In the genomic region with DNA sequence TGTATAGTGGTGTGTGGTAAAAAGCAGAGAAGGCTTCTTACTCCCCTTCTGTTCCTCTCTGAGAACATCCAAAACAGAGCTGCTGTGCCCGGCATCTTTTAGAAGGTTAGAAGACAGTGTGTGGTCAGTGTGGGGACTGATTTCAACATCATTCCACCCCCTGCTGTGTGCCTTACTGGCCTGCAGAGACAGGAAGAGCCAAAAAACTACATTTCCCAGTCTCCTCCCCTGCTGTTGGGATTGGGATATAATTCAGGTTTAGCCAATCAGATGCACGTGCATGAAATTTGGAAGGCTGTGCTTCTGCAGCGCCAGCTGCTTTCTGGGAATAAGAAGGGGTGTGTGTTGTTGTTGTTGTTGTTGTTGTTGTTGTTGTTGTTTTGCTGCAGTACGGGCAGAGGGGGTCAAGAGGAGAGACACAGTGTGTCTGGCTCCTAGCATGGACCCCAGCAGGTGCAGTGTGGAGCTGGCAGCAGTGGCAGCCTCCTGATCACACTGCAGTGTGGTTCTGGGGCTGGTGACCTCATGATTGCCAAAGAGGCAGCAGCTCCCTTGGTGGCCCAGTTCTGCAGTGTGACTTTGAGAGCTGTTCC, we compare ENCODE assay signal across 10 cellular contexts.
DNase-seq lines count a peak whose midpoint lies in the region; ATAC-seq, FAIRE-seq and TF ChIP-seq lines count a peak whose summit lies in the region.
"Had no signal": no experiment of that assay in that cellular context is flagged by ENCODE, and none has a peak within 500 bp of the region (broad histone marks: within the 10 kb centered on the region; RNA-seq: fewer than 3 reads in every experiment).

No MANE protein-coding gene starts in this region.

- H3K4me1 Mint-ChIP-seq in Calu3 (ENCODE audit: low read depth, unreplicated experiment) = peaks cover 62% of the 10 kb centered on the region

- H3K36me3 Mint-ChIP-seq in Calu3 (ENCODE audit: insufficient read depth, unreplicated experiment) = peaks cover 4% of the 10 kb centered on the region

- TF ChIP-seq CTCF in AG04450 (IDR thresholded peaks at IDR 0.05; ENCODE audit: low read depth, low read length) = no peak; the same call in 1 of the 2 replicates
- no peak for TF ChIP-seq CTCF in NB4 (IDR thresholded peaks at IDR 0.05; ENCODE audit: low read depth, low read length)
- peak in 1 of 3 experiments; percentile 15 for TF ChIP-seq CTCF in esophagus muscularis mucosa (IDR thresholded peaks at IDR 0.05)
- TF ChIP-seq CTCF in Calu3 (IDR thresholded peaks at IDR 0.05; ENCODE audit: unreplicated experiment) = no peak

- H3K9ac ChIP-seq in muscle layer of colon (ENCODE audit: low read length) = no peak overlapping the region

- intact Hi-C loops in esophagus muscularis mucosa (cut with DNase I) = no loop called here
- intact Hi-C loops in Calu3 (cut with micrococcal nuclease; ENCODE audit: unreplicated experiment) = no loop called here

- POLR2A ChIA-PET in AG04450 (lab: Yijun Ruan, JAX) = interaction anchor here (1.1 to 1.9 kb wide), 2 partner anchors 11 to 33 kb away, joined by 3 to 7 read pairs; no protein-coding TSS in a partner anchor

- H3K4me1 ChIP-seq in esophagus muscularis mucosa (peaks cover 52 to 73% (median 66%) of the 10 kb centered on the region in 4 donors), muscle layer of colon (ENCODE audit: insufficient read depth, low read length) (peaks cover 60% of the 10 kb centered on the region)

- BruUV-seq in Calu3 (replicated peaks; lab: Mats Ljungman, UMichigan) = no TSS peak

- CTCF ChIA-PET in AG04450 (lab: Charles Lee) = interaction anchor here (0.9 to 2.4 kb wide), 5 partner anchors 12 to 451 kb away, joined by 3 to 8 read pairs (median 3); no protein-coding TSS in a partner anchor
- CTCF ChIA-PET in Calu3 (lab: Charles Lee) = interaction anchor here (0.6 to 2.0 kb wide), 5 partner anchors 9 to 375 kb away, joined by 3 to 8 read pairs (median 6); no protein-coding TSS in a partner anchor

- no peaks in the 10 kb centered on the region for H3K27me3 Mint-ChIP-seq in Calu3 (ENCODE audit: unreplicated experiment)

- H3K9me3 Mint-ChIP-seq in Calu3 (ENCODE audit: low read depth, unreplicated experiment) = no peaks in the 10 kb centered on the region
- H3K9me3 Mint-ChIP-seq: CD4-positive, alpha-beta T cell had no signal

- H3K36me3 ChIP-seq in esophagus muscularis mucosa (no peaks in the 10 kb centered on the region), muscle layer of colon (ENCODE audit: insufficient read depth, low read length) (no peaks in the 10 kb centered on the region)

- ATAC-seq in HG03521 (IDR thresholded peaks at IDR 0.05; ENCODE audit: unreplicated experiment) = no peak

- no peak for TF ChIP-seq EP300 in esophagus muscularis mucosa (IDR thresholded peaks at IDR 0.05)

- DNase-seq in AG04450 (ENCODE audit: low read depth, low spot score) = no peak
- peak; percentile 96 for DNase-seq in NB4 (ENCODE audit: low read depth)
- no peak for DNase-seq in esophagus muscularis mucosa (ENCODE audit: extremely low spot score)
- no peak for DNase-seq in Calu3
- no peak for DNase-seq in DMS153 (lab: John Stamatoyannopoulos, UW)
- DNase-seq in H54 (ENCODE audit: insufficient read length, low spot score) = no peak
- DNase-seq: CD4-positive, alpha-beta T cell had no signal

- H3K27ac Mint-ChIP-seq in Calu3 (ENCODE audit: unreplicated experiment) = no peak overlapping the region
- H3K27ac Mint-ChIP-seq: CD4-positive, alpha-beta T cell had no signal

- no peak overlapping the region for H3K4me3 ChIP-seq in AG04450 (ENCODE audit: low read depth, low read length)
- H3K4me3 ChIP-seq in NB4 (ENCODE audit: low read depth, low read length) = no peak overlapping the region
- no peak overlapping the region for H3K4me3 ChIP-seq in esophagus muscularis mucosa
- H3K4me3 ChIP-seq in muscle layer of colon (ENCODE audit: low read depth in 1 of 2, low read length in 2 of 2) = no peak overlapping the region

- H3K27ac ChIP-seq in AG04450 (ENCODE audit: low read depth, low read length) (peak overlapping the region; percentile 43), esophagus muscularis mucosa (replicated peaks in 1 of 4) (peak overlapping the region; percentile 82 to 86 (median 85)), muscle layer of colon (ENCODE audit: low read depth, low read length) (peak overlapping the region; percentile 70)

- WGBS in esophagus muscularis mucosa = 26% methylated on average over 3 of the region's 4 CpGs

- H3K9me3 ChIP-seq in AG04450 (ENCODE audit: control insufficient read depth, insufficient read depth, low read length) (no peaks in the 10 kb centered on the region), esophagus muscularis mucosa (no peaks in the 10 kb centered on the region), muscle layer of colon (ENCODE audit: low read length) (no peaks in the 10 kb centered on the region)

- H3K4me3 Mint-ChIP-seq in Calu3 (ENCODE audit: low read depth, unreplicated experiment) = no peak overlapping the region
- H3K4me3 Mint-ChIP-seq: CD4-positive, alpha-beta T cell had no signal

- TF ChIP-seq POLR2A in NB4 (IDR thresholded peaks at IDR 0.05; ENCODE audit: extremely low read depth, insufficient read length) (no peak), esophagus muscularis mucosa (IDR thresholded peaks at IDR 0.05; ENCODE audit: low read depth) (no peak), H54 (IDR thresholded peaks at IDR 0.05; ENCODE audit: low read depth, low read length) (no peak)

- H3K27me3 ChIP-seq in AG04450 (ENCODE audit: control insufficient read depth, insufficient read depth, low read length) = no peaks in the 10 kb centered on the region
- no peaks in the 10 kb centered on the region for H3K27me3 ChIP-seq in esophagus muscularis mucosa
- H3K27me3 ChIP-seq in muscle layer of colon (ENCODE audit: control insufficient read depth in 1 of 2, insufficient read depth in 2 of 2, low read length in 2 of 2) = no peaks in the 10 kb centered on the region

- FAIRE-seq in H54 (lab: Jason Lieb, UNC) = no peak
- FAIRE-seq: frontal cortex had no signal
